ENCODE assay signal across 1 cellular context in genomic region chr5:107580902-107581823, GRCh38.
TF ChIP-seq lines count a peak whose summit lies in the region.

No MANE protein-coding gene starts in this region.

TF ChIP-seq in GM23338, 12 proteins besides CTCF, POLR2A, EP300 and RAD21 (continued from another document):
- TF ChIP-seq REST (IDR thresholded peaks at IDR 0.05; ENCODE audit: unreplicated experiment) (no peak), POLR2AphosphoS5 (IDR thresholded peaks at IDR 0.05; ENCODE audit: low read depth) (no peak), STAT1 (IDR thresholded peaks at IDR 0.05; ENCODE audit: unreplicated experiment) (no peak), ZNF462 (CRISPR knock-in tag; IDR thresholded peaks at IDR 0.05) (no peak), EZH2phosphoT487 (IDR thresholded peaks at IDR 0.05; ENCODE audit: unreplicated experiment) (no peak), CREB1 (CRISPR knock-in tag; IDR thresholded peaks at IDR 0.05; ENCODE audit: low read depth) (no peak)
TF ChIP-seq in GM23338: peak in this region for 0.
